ENCODE assay signal across 12 cellular contexts in genomic region chr4:6032249-6033244, GRCh38. TPM values are rescaled to one million over a fixed set of nuclear protein-coding genes. Genes with fewer than 3 reads are reported as not detected.
DNase-seq lines count a peak whose midpoint lies in the region; ATAC-seq and TF ChIP-seq lines count a peak whose summit lies in the region.
"Had no signal": no experiment of that assay in that cellular context is flagged by ENCODE, and none has a peak within 500 bp of the region (broad histone marks: within the 10 kb centered on the region; RNA-seq: fewer than 3 reads in every experiment).

No MANE protein-coding gene starts in this region.

- DNase-seq in DMS53 treated with DMSO at 0.1 percent for 48 hours (lab: John Stamatoyannopoulos, UW; ENCODE audit: unreplicated experiment), result peak; percentile 78
- peak; percentile 73 for DNase-seq in NCI-H2107 treated with DMSO at 0.1 percent for 48 hours (lab: John Stamatoyannopoulos, UW; ENCODE audit: unreplicated experiment)
- DNase-seq in endodermal cell, result no peak
- peak; percentile 14 for DNase-seq in neural progenitor cell (ENCODE audit: low spot score)
- no peak for DNase-seq in NCI-H524 treated with DMSO at 0.1 percent for 48 hours (lab: John Stamatoyannopoulos, UW)
- DNase-seq: activated CD8-positive, alpha-beta T cell treated with anti-CD3 and anti-CD28 coated beads, Interleukin-2, amount 10 ng/mL, durations not matched to agents 7 days and 5 days; heart right ventricle had no signal

- H2AFZ ChIP-seq in neural progenitor cell (replicated peaks), result no peak overlapping the region

- H4K20me1 ChIP-seq in neural progenitor cell (ENCODE audit: low read depth), result no peaks in the 10 kb centered on the region

- H3F3A ChIP-seq in neural progenitor cell (ENCODE audit: low read depth), result peaks cover 12% of the 10 kb centered on the region

- WGBS in endodermal cell (ENCODE audit: insufficient coverage in 1 of 2, insufficient read length in 1 of 2), 2 experiments, result 84 to 90% methylated on average over 9 to 11 of the region's 11 CpGs

- TF ChIP-seq CTCF in endodermal cell (conservative IDR thresholded peaks at IDR 0.05), result peak; percentile 41
- peak; percentile 20 for TF ChIP-seq CTCF in neural progenitor cell (IDR thresholded peaks at IDR 0.05)

- H3K4me3 ChIP-seq in endodermal cell (ENCODE audit: low read length) (no peak overlapping the region), neural progenitor cell (no peak overlapping the region)
- H3K4me3 ChIP-seq: heart right ventricle had no signal

- H3K4me1 ChIP-seq in endodermal cell (ENCODE audit: control insufficient read depth, insufficient read depth, low read length) (peaks cover 5% of the 10 kb centered on the region), neural progenitor cell (peaks cover 27% of the 10 kb centered on the region)

- ATAC-seq in HG02759 (IDR thresholded peaks at IDR 0.05; ENCODE audit: unreplicated experiment) (no peak), HG03175 (IDR thresholded peaks at IDR 0.05; ENCODE audit: unreplicated experiment) (no peak)
- ATAC-seq in activated CD4-positive, CD25-positive, alpha-beta regulatory T cell treated with anti-CD3 and anti-CD28 coated beads, Interleukin-2, amount 50 U/mL, for 24 hours, result no peak
- ATAC-seq: activated CD8-positive, alpha-beta T cell treated with anti-CD3 and anti-CD28 coated beads, Interleukin-2, amount 10 ng/mL, durations not matched to agents 7 days and 5 days had no signal

- H3K9ac ChIP-seq in endodermal cell (ENCODE audit: extremely low read depth, low read length, poor library complexity, severe bottlenecking), result no peak overlapping the region
- no peak overlapping the region for H3K9ac ChIP-seq in neural progenitor cell

- no peak overlapping the region for H3K4me3 Mint-ChIP-seq in endodermal cell
- peak overlapping the region; percentile 7 for H3K4me3 Mint-ChIP-seq in neural progenitor cell
- H3K4me3 Mint-ChIP-seq: activated CD8-positive, alpha-beta T cell treated with anti-CD3 and anti-CD28 coated beads, Interleukin-2, amount 10 ng/mL, durations not matched to agents 7 days and 5 days; activated naive CD4-positive, alpha-beta T cell treated with anti-CD3 and anti-CD28 coated beads, Interleukin-2, amount 50 U/mL, for 24 hours; stimulated activated naive CD8-positive, alpha-beta T cell treated with anti-CD3 and anti-CD28 coated beads, Interleukin-15, Interleukin-2, amounts not matched to agents 100 ng/mL and 50 ng/mL, for 24 hours had no signal

- H3K9me3 ChIP-seq in endodermal cell (ENCODE audit: control insufficient read depth, low read length) (no peaks in the 10 kb centered on the region), neural progenitor cell (ENCODE audit: low read depth) (no peaks in the 10 kb centered on the region)
- H3K9me3 ChIP-seq: heart right ventricle had no signal

- no peaks in the 10 kb centered on the region for H3K36me3 Mint-ChIP-seq in endodermal cell (ENCODE audit: low read depth)
- no peaks in the 10 kb centered on the region for H3K36me3 Mint-ChIP-seq in neural progenitor cell
- H3K36me3 Mint-ChIP-seq: activated naive CD4-positive, alpha-beta T cell treated with anti-CD3 and anti-CD28 coated beads, Interleukin-2, amount 50 U/mL, for 24 hours had no signal

- no peaks in the 10 kb centered on the region for H3K79me2 ChIP-seq in neural progenitor cell (ENCODE audit: low read depth)

- H3K36me3 ChIP-seq in endodermal cell (ENCODE audit: control insufficient read depth, insufficient read depth, low read length) (no peaks in the 10 kb centered on the region), neural progenitor cell (no peaks in the 10 kb centered on the region)
- H3K36me3 ChIP-seq: heart right ventricle had no signal

- H3K27me3 ChIP-seq in endodermal cell (ENCODE audit: control insufficient read depth, insufficient read depth, low read length, poor library complexity, severe bottlenecking) (no peaks in the 10 kb centered on the region), neural progenitor cell (peaks cover 2% of the 10 kb centered on the region)

- H3K4me1 Mint-ChIP-seq in endodermal cell, result peaks cover 4% of the 10 kb centered on the region
- peaks cover 36% of the 10 kb centered on the region for H3K4me1 Mint-ChIP-seq in neural progenitor cell
- H3K4me1 Mint-ChIP-seq: activated naive CD4-positive, alpha-beta T cell treated with anti-CD3 and anti-CD28 coated beads, Interleukin-2, amount 50 U/mL, for 24 hours had no signal

- H3K9me3 Mint-ChIP-seq in endodermal cell (no peaks in the 10 kb centered on the region), neural progenitor cell (no peaks in the 10 kb centered on the region)
- H3K9me3 Mint-ChIP-seq: activated naive CD4-positive, alpha-beta T cell treated with anti-CD3 and anti-CD28 coated beads, Interleukin-2, amount 50 U/mL, for 24 hours; stimulated activated naive CD8-positive, alpha-beta T cell treated with anti-CD3 and anti-CD28 coated beads, Interleukin-15, Interleukin-2, amounts not matched to agents 100 ng/mL and 50 ng/mL, for 24 hours had no signal

- H3K27ac Mint-ChIP-seq in endodermal cell (no peak overlapping the region), neural progenitor cell (peak overlapping the region; percentile 24)
- H3K27ac Mint-ChIP-seq: activated CD8-positive, alpha-beta T cell treated with anti-CD3 and anti-CD28 coated beads, Interleukin-2, amount 10 ng/mL, durations not matched to agents 7 days and 5 days; activated naive CD4-positive, alpha-beta T cell treated with anti-CD3 and anti-CD28 coated beads, Interleukin-2, amount 50 U/mL, for 24 hours; stimulated activated naive CD8-positive, alpha-beta T cell treated with anti-CD3 and anti-CD28 coated beads, Interleukin-15, Interleukin-2, amounts not matched to agents 100 ng/mL and 50 ng/mL, for 24 hours had no signal

- H3K27ac ChIP-seq in endodermal cell (ENCODE audit: low read depth, low read length) (no peak overlapping the region), neural progenitor cell (no peak overlapping the region)
- H3K27ac ChIP-seq: heart right ventricle had no signal

- no peak overlapping the region for H3K4me2 ChIP-seq in neural progenitor cell

- H3K27me3 Mint-ChIP-seq in endodermal cell (ENCODE audit: insufficient read depth) (no peaks in the 10 kb centered on the region), neural progenitor cell (ENCODE audit: insufficient read depth, low read depth) (no peaks in the 10 kb centered on the region)
- H3K27me3 Mint-ChIP-seq: activated naive CD4-positive, alpha-beta T cell treated with anti-CD3 and anti-CD28 coated beads, Interleukin-2, amount 50 U/mL, for 24 hours; stimulated activated naive CD8-positive, alpha-beta T cell treated with anti-CD3 and anti-CD28 coated beads, Interleukin-15, Interleukin-2, amounts not matched to agents 100 ng/mL and 50 ng/mL, for 24 hours had no signal

RNA-seq across cellular contexts. Expression of gene C4orf50, which starts 14.3 kb away (rescaled TPM):
- total RNA-seq in endodermal cell (1 to 10 TPM in 1 of 2 donors, under 1 TPM in 1; 0.84 to 1.6 TPM), neural progenitor cell (ENCODE audit: low replicate concordance) (0.09 and 0.32 TPM in 2 replicates)
- 0.11 TPM for polyA plus RNA-seq in endodermal cell (2013, experiment 1 of 2)
- 0.17 TPM for polyA plus RNA-seq in endodermal cell (2013, experiment 2 of 2)
- polyA plus RNA-seq: heart right ventricle had no signal

Comparison
In these comparisons a context has a peak if more than half of its experiments do, and no peak if none do; other contexts are left out.
1. DNase-seq: peak in DMS53 treated with DMSO at 0.1 percent for 48 hours (single experiment), NCI-H2107 treated with DMSO at 0.1 percent for 48 hours (single experiment) and neural progenitor cell (single experiment); none in endodermal cell (single experiment) and NCI-H524 treated with DMSO at 0.1 percent for 48 hours (single experiment).